26 cellular contexts compared by ENCODE assay signal in the genomic region with DNA sequence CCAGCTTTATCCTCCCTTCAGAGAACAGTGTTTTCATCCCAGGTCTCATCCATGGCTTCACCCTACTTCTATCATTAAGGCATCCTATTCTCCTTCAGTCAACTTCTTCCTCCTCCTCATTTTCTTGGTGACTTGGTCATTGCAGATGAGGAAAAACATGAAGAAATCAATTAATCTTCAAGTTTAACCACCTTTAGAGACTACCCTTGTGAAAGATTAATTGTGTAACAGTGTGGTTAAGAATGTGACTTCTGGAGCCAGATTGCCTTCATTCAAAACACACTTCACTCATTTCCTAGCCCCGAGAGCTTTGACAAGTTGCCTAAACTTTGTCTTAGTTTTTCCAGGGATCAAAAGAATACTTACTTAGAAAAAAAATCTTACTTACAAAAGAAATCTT.
"Had no signal": no experiment of that assay in that cellular context is flagged by ENCODE, and none has a peak within 500 bp of the region (broad histone marks: within the 10 kb centered on the region; RNA-seq: fewer than 3 reads in every experiment).

No MANE protein-coding gene starts in this region.

- DNase-seq: activated B cell treated with CpG ODN at 0.5 μM for 24 hours; activated CD4-positive, alpha-beta T cell treated with anti-CD3 and anti-CD28 coated beads for 48 hours; activated CD4-positive, alpha-beta T cell treated with anti-CD3 and anti-CD28 coated beads, Interleukin-2, amount 50 U/mL, for 1 hour; activated CD4-positive, alpha-beta T cell treated with anti-CD3 and anti-CD28 coated beads, Interleukin-2, amount 50 U/mL, for 48 hours; activated CD8-positive, alpha-beta memory T cell treated with anti-CD3 and anti-CD28 coated beads for 24 hours; activated CD8-positive, alpha-beta T cell treated with anti-CD3 and anti-CD28 coated beads for 36 hours; activated effector memory CD4-positive, alpha-beta T cell treated with Interleukin-2 at 50 U/mL for 16 hours; activated gamma-delta T cell treated with Interleukin-2 at 50 U/mL for 16 hours; activated naive CD4-positive, alpha-beta T cell treated with anti-CD3 and anti-CD28 coated beads, Interleukin-2, amount 50 U/mL, for 16 hours; activated naive CD4-positive, alpha-beta T cell treated with Interleukin-2 at 50 U/mL for 16 hours; activated T-cell treated with anti-CD3 and anti-CD28 coated beads, Interleukin-2, amount 50 U/mL, for 4 hours; amniotic stem cell; anterior cingulate cortex; brain microvascular endothelial cell; dorsolateral prefrontal cortex; effector memory CD4-positive, alpha-beta T cell; endodermal cell; foreskin fibroblast; gastrocnemius medialis; glutamatergic neuron; heart left ventricle; T1000; WERI-Rb-1 had no signal

- ATAC-seq: activated CD4-positive, CD25-positive, alpha-beta regulatory T cell treated with anti-CD3 and anti-CD28 coated beads, Interleukin-2, amount 50 U/mL, for 24 hours; activated CD8-positive, alpha-beta T cell treated with anti-CD3 and anti-CD28 coated beads for 36 hours; activated T-cell treated with anti-CD3 and anti-CD28 coated beads, Interleukin-2, amount 50 U/mL, for 4 hours; activated T-helper 17 cell treated with anti-CD3 and anti-CD28 coated beads, Interleukin-2, amount 50 U/mL, for 72 hours; esophagus mucosa; gastrocnemius medialis; heart left ventricle had no signal
